In genomic region chr21:36436829-36437744, GRCh38 we compare ENCODE assay signal across 1 cellular context.
TF ChIP-seq lines count a peak whose summit lies in the region.

No MANE protein-coding gene starts in this region.

TF ChIP-seq in A549, 52 proteins besides CTCF, POLR2A, EP300 and RAD21 (continued from another document):
- TF ChIP-seq HES2 (IDR thresholded peaks at IDR 0.05) (no peak), ZSCAN20 (CRISPR knock-in tag; IDR thresholded peaks at IDR 0.05) (no peak), TFCP2L1 (CRISPR knock-in tag; IDR thresholded peaks at IDR 0.05) (no peak), HMGXB4 (CRISPR knock-in tag; IDR thresholded peaks at IDR 0.05; ENCODE audit: borderline replicate concordance) (no peak), RNF2 (IDR thresholded peaks at IDR 0.05; ENCODE audit: borderline replicate concordance, low read depth) (no peak)
